ENCODE assay signal across 8 cellular contexts in the genomic region with DNA sequence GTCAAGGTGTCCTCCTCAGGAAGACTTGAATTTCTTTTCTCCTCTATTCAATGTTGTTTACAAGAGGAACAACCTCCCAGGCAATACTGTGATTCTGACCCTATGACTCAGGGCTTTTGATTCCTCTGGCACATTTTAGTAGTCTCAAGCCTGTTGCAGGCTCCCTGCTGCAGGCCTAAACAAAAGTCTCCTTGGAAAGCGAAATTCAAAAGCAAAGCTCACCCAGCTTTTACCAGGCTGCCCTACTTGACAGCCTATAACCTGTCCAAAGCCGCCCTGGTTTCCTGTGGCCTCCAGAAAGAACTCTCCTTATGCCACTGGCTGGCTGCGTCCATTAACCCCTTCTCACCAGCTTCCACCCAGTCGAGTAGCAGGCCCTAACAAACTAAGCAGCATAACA. TPM values are rescaled to one million over a fixed set of nuclear protein-coding genes. Genes with fewer than 3 reads are reported as not detected.
DNase-seq lines count a peak whose midpoint lies in the region; ATAC-seq and TF ChIP-seq lines count a peak whose summit lies in the region.

No MANE protein-coding gene starts in this region.

- peaks cover 45% of the 10 kb centered on the region for H3K4me1 ChIP-seq in OCI-LY7 (ENCODE audit: insufficient read depth, low read length, poor library complexity, severe bottlenecking)

- no peak for ATAC-seq in HG02840 (IDR thresholded peaks at IDR 0.05; ENCODE audit: low FRiP score, unreplicated experiment)

- H3K36me3 ChIP-seq in OCI-LY7 (ENCODE audit: insufficient read depth, low read length) = no peaks in the 10 kb centered on the region; the same call in 1 of the 2 replicates

- peaks cover 13% of the 10 kb centered on the region for H3K79me2 ChIP-seq in OCI-LY7 (ENCODE audit: insufficient read depth, low read depth, low read length)

- H2AFZ ChIP-seq in OCI-LY7 (ENCODE audit: low read length) = no peak overlapping the region

- no peaks in the 10 kb centered on the region for H3K9me2 ChIP-seq in OCI-LY7 (ENCODE audit: insufficient read depth, low read length)

- CTCF ChIA-PET in OCI-LY7 (lab: Charles Lee; ENCODE audit: unreplicated experiment) = no interaction called here

- no TSS peak for BruUV-seq in OCI-LY7 (replicated peaks; lab: Mats Ljungman, UMichigan)

- POLR2A ChIA-PET in OCI-LY7 (lab: Charles Lee) = interaction anchor here (0.7 to 1.0 kb wide), 2 partner anchors 8 to 10 kb away, joined by 3 to 4 read pairs; no protein-coding TSS in a partner anchor

- no peaks in the 10 kb centered on the region for H3K9me3 ChIP-seq in OCI-LY7 (ENCODE audit: low read length)

- no peak overlapping the region; the same call in 1 of the 2 replicates for H3K4me2 ChIP-seq in OCI-LY7 (ENCODE audit: low read length)

- H3K4me3 ChIP-seq in AG09309 (ENCODE audit: control insufficient read depth, low read depth, low read length) (no peak overlapping the region), OCI-LY7 (ENCODE audit: low read depth, low read length, poor library complexity, severe bottlenecking) (no peak overlapping the region), epithelial cell of proximal tubule (ENCODE audit: low read depth, low read length) (no peak overlapping the region)

- H4K20me1 ChIP-seq in OCI-LY7 (ENCODE audit: insufficient read depth, low read length) = no peaks in the 10 kb centered on the region

- intact Hi-C loops in OCI-LY7 (cut with micrococcal nuclease; ENCODE audit: unreplicated experiment) = no loop called here

- H3K27ac ChIP-seq in OCI-LY7 (ENCODE audit: low read depth, low read length, poor library complexity, severe bottlenecking) = peak overlapping the region; percentile 10

- TF ChIP-seq CTCF in AG09309 (IDR thresholded peaks at IDR 0.05; ENCODE audit: control insufficient read depth, insufficient read depth, low read depth, low read length, missing control alignments) (no peak), OCI-LY7 (conservative IDR thresholded peaks at IDR 0.05; ENCODE audit: low read length) (no peak), epithelial cell of proximal tubule (conservative IDR thresholded peaks at IDR 0.05; ENCODE audit: low read depth, low read length) (no peak)

- DNase-seq in AG09309 (ENCODE audit: low read depth) (peak; percentile 72), OCI-LY7 (ENCODE audit: low spot score) (no peak), epithelial cell of proximal tubule (ENCODE audit: low read depth) (peak; percentile 53), myocyte (ENCODE audit: low read depth) (peak; percentile 44)
- no peak for DNase-seq in stimulated activated CD4-positive, alpha-beta T cell treated with anti-CD3 and anti-CD28 coated beads, Interleukin-2, amount 100 ng/mL, for 24 hours
- no peak for DNase-seq in stimulated activated CD4-positive, alpha-beta T cell treated with anti-CD3 and anti-CD28 coated beads, Interleukin-4, amount 100 ng/mL, for 24 hours
- no peak for DNase-seq in activated CD4-positive, CD25-positive, alpha-beta regulatory T cell treated with anti-CD3 and anti-CD28 coated beads, Interleukin-2, amount 50 U/mL, for 72 hours

RNA-seq across cellular contexts. Expression of a gene that starts 11.6 kb away (rescaled TPM):
- 5.6 and 7.3 TPM in 2 replicates for total RNA-seq in OCI-LY7 (2014; rRNA removed; shearing (Covaris generic))
- 7.8 and 11.2 TPM in 2 replicates for total RNA-seq in OCI-LY7 (2022)
- total RNA-seq in epithelial cell of proximal tubule = 21.6 and 32.2 TPM in 2 replicates
- 3.1 TPM in 2 replicates for total RNA-seq in myocyte
- polyA plus RNA-seq in myocyte (2012) = 0.79 TPM

RNA-seq across cellular contexts. Expression of a gene that starts 11.9 kb away (rescaled TPM):
- 52.5 and 57.7 TPM in 2 replicates for total RNA-seq in OCI-LY7 (2014; rRNA removed; shearing (Covaris generic))
- total RNA-seq in OCI-LY7 (2022) (77.1 and 93.5 TPM in 2 replicates), epithelial cell of proximal tubule (69.1 and 99.4 TPM in 2 replicates), myocyte (75.9 and 89.6 TPM in 2 replicates)
- polyA plus RNA-seq in myocyte (2012) = 27.6 TPM

Comparison
In these comparisons a context has a peak if more than half of its experiments do, and no peak if none do; other contexts are left out.
1. DNase-seq: peak in AG09309 (single experiment), epithelial cell of proximal tubule (single experiment) and myocyte (single experiment); none in OCI-LY7 (single experiment), stimulated activated CD4-positive, alpha-beta T cell treated with anti-CD3 and anti-CD28 coated beads, Interleukin-2, amount 100 ng/mL, for 24 hours (0 of 2), stimulated activated CD4-positive, alpha-beta T cell treated with anti-CD3 and anti-CD28 coated beads, Interleukin-4, amount 100 ng/mL, for 24 hours (single experiment) and activated CD4-positive, CD25-positive, alpha-beta regulatory T cell treated with anti-CD3 and anti-CD28 coated beads, Interleukin-2, amount 50 U/mL, for 72 hours (single experiment).